In the genomic region with DNA sequence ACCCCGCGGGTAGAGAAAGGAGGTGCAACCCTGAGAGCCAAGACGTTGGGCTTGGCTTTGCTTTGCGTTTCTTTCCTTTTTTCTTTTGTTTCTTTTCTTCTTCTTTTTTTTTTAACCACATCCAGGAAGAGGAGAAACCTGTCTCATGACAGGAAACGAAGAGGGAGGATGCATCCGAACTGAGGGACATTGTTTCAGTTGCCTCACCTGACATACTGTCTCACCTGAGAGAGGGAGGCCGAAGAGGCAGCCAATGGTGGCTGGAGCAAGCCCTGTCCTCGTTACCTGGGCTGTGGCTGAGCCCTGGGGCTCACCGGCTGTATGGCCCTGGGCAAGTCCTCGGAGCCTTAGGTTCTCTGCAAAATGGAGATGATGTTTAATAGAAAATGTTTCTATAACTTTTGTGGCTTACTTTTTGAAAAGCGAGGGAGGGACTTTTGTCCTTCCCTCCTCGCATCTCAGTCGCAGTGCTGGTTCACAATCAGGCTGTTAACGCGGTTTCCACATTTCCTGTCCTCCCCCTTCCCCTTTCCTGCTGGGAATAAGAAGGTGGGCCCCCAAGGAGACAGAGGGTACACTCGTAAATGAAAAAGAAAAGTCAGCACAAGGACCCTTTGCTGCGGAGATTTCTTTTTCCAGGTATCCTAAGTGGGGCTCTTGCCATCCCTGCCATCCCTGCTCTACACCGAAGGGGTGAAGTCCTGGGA, we compare ENCODE assay signal across 8 cellular contexts. TPM values are rescaled to one million over a fixed set of nuclear protein-coding genes. Genes with fewer than 3 reads are reported as not detected.
DNase-seq lines count a peak whose midpoint lies in the region; ATAC-seq and TF ChIP-seq lines count a peak whose summit lies in the region.

No MANE protein-coding gene starts in this region.

- no peak overlapping the region for H3K14ac ChIP-seq in mesenchymal stem cell (ENCODE audit: low read length in 2 of 2)

- H3K4me3 ChIP-seq in SK-N-SH (ENCODE audit: low read depth in 2 of 2, low read length in 1 of 2), result peak overlapping the region in 1 of 2 experiments; percentile 48; a peak in 3 of 4 replicates
- peak overlapping the region; percentile 61 to 73 for H3K4me3 ChIP-seq in mesenchymal stem cell (ENCODE audit: insufficient read depth in 1 of 2, low read depth in 1 of 2, low read length in 2 of 2)
- H3K4me3 ChIP-seq in thoracic aorta, result peak overlapping the region; percentile 87

- peaks cover 17% of the 10 kb centered on the region for H3K79me1 ChIP-seq in mesenchymal stem cell (replicated peaks; ENCODE audit: low read length, poor library complexity, severe bottlenecking)

- H3K9me3 ChIP-seq in SK-N-SH, result no peaks in the 10 kb centered on the region
- H3K9me3 ChIP-seq in mesenchymal stem cell (ENCODE audit: control insufficient read depth, low read length), result no peaks in the 10 kb centered on the region
- no peaks in the 10 kb centered on the region for H3K9me3 ChIP-seq in thoracic aorta

- no peaks in the 10 kb centered on the region for H4K20me1 ChIP-seq in SK-N-SH (ENCODE audit: insufficient read depth)

- no peaks in the 10 kb centered on the region for H3K36me3 ChIP-seq in SK-N-SH (replicated peaks in 1 of 2; ENCODE audit: control insufficient read depth in 1 of 2, insufficient read depth in 2 of 2, low read length in 1 of 2)
- H3K36me3 ChIP-seq in mesenchymal stem cell (ENCODE audit: control insufficient read depth in 1 of 2, insufficient read depth in 2 of 2, low read depth in 1 of 2, low read length in 2 of 2), result no peaks in the 10 kb centered on the region
- H3K36me3 ChIP-seq in thoracic aorta, result no peaks in the 10 kb centered on the region

- H2BK5ac ChIP-seq in mesenchymal stem cell (ENCODE audit: low read depth, low read length, poor library complexity, severe bottlenecking), result peak overlapping the region; percentile 25

- H3K79me2 ChIP-seq in SK-N-SH (ENCODE audit: insufficient read depth), result peaks cover 59% of the 10 kb centered on the region

- H3K27me3 Mint-ChIP-seq in brain, result peaks cover 2% of the 10 kb centered on the region

- H4K8ac ChIP-seq in mesenchymal stem cell (ENCODE audit: low read length), result peak overlapping the region; percentile 99

- TF ChIP-seq CTCF in SK-N-SH (IDR thresholded peaks at IDR 0.05) (no peak), brain (conservative IDR thresholded peaks at IDR 0.05) (no peak), thoracic aorta (IDR thresholded peaks at IDR 0.05) (no peak), omental fat pad (IDR thresholded peaks at IDR 0.05) (no peak)

- H3K36me3 Mint-ChIP-seq in brain, result no peaks in the 10 kb centered on the region

- peak overlapping the region; percentile 91 for H2BK120ac ChIP-seq in mesenchymal stem cell (ENCODE audit: low read depth, low read length)

- H3K4me3 Mint-ChIP-seq in brain, result peak overlapping the region; percentile 83 to 91 (median 87)

- no peak for ATAC-seq in SK-N-SH treated with all-trans-retinoic acid at 6 μM for 48 hours
- peak; percentile 29 for ATAC-seq in HG02938 (IDR thresholded peaks at IDR 0.05; ENCODE audit: unreplicated experiment)
- ATAC-seq in thoracic aorta (ENCODE audit: insufficient number of reproducible peaks, low FRiP score, low read depth), result no peak
- no peak for ATAC-seq in omental fat pad (ENCODE audit: low FRiP score)

- no peaks in the 10 kb centered on the region for H3K9me2 ChIP-seq in SK-N-SH

- no peak for TF ChIP-seq EP300 in SK-N-SH (IDR thresholded peaks at IDR 0.05; ENCODE audit: borderline replicate concordance in 1 of 2, low read depth in 1 of 2, low read length in 1 of 2)

- H3K4me1 ChIP-seq in SK-N-SH (ENCODE audit: control insufficient read depth in 1 of 2, insufficient read depth in 2 of 2, low read depth in 1 of 2, low read length in 1 of 2), result peaks cover 7 to 25% of the 10 kb centered on the region in 2 experiments; a peak in 3 of 4 replicates
- peaks cover 11% of the 10 kb centered on the region for H3K4me1 ChIP-seq in mesenchymal stem cell (ENCODE audit: control insufficient read depth, insufficient read depth, low read depth, low read length)
- peaks cover 2 to 15% of the 10 kb centered on the region in 2 donors for H3K4me1 ChIP-seq in thoracic aorta (ENCODE audit: control insufficient read depth in 1 of 2, low read depth in 2 of 2)

- DNase-seq in SK-N-SH (no peak), NCI-H748 (lab: John Stamatoyannopoulos, UW; ENCODE audit: unreplicated experiment) (peak; percentile 54), mesenchymal stem cell (no peak), thoracic aorta (ENCODE audit: low spot score) (no peak), omental fat pad (ENCODE audit: low spot score) (no peak)

- H3K27me3 ChIP-seq in SK-N-SH (ENCODE audit: insufficient read depth) (no peaks in the 10 kb centered on the region), mesenchymal stem cell (ENCODE audit: control insufficient read depth in 1 of 2, insufficient read depth in 1 of 2, low read length in 2 of 2) (no peaks in the 10 kb centered on the region), thoracic aorta (replicated peaks; ENCODE audit: insufficient read depth) (no peaks in the 10 kb centered on the region)

- H2BK12ac ChIP-seq in mesenchymal stem cell (ENCODE audit: low read length in 2 of 2), result peak overlapping the region; percentile 40 to 82

- no peak for TF ChIP-seq RAD21 in SK-N-SH (IDR thresholded peaks at IDR 0.05; ENCODE audit: low read length)

- H2AK5ac ChIP-seq in mesenchymal stem cell (ENCODE audit: low read length, severe bottlenecking), result peak overlapping the region; percentile 95

- CTCF ChIA-PET in SK-N-SH (lab: Yijun Ruan, JAX), result interaction anchor here (0.9 to 1.8 kb wide), 4 partner anchors 43 to 357 kb away, joined by 3 to 6 read pairs (median 3); no protein-coding TSS in a partner anchor

- WGBS in SK-N-SH (ENCODE audit: low lambda C conversion rate), result 80% methylated on average over 18 of the region's 18 CpGs
- WGBS in mesenchymal stem cell, result 43% methylated on average over 17 of the region's 18 CpGs

- peak overlapping the region; percentile 80 for H4K91ac ChIP-seq in mesenchymal stem cell (ENCODE audit: low read length)

- H3K27ac ChIP-seq in SK-N-SH (ENCODE audit: low read depth in 2 of 2, low read length in 1 of 2), result peak overlapping the region; percentile 83 to 92
- H3K27ac ChIP-seq in mesenchymal stem cell (ENCODE audit: low read length, poor library complexity, severe bottlenecking), result peak overlapping the region; percentile 18
- peak overlapping the region; percentile 72 to 87 for H3K27ac ChIP-seq in thoracic aorta

- H3K9me3 Mint-ChIP-seq in brain, result no peaks in the 10 kb centered on the region

- H2AFZ ChIP-seq in SK-N-SH (ENCODE audit: low read depth) (no peak overlapping the region), mesenchymal stem cell (ENCODE audit: low read depth, low read length) (no peak overlapping the region)

- H3K4me1 Mint-ChIP-seq in brain, result peaks cover 49% of the 10 kb centered on the region

- H3K23ac ChIP-seq in mesenchymal stem cell (ENCODE audit: low read length in 2 of 2), result no peak overlapping the region

- H2BK15ac ChIP-seq in mesenchymal stem cell (ENCODE audit: low read depth, poor library complexity, severe bottlenecking), result peak overlapping the region; percentile 99

- H3K4me2 ChIP-seq in SK-N-SH (peak overlapping the region; percentile 75), mesenchymal stem cell (ENCODE audit: low read length, poor library complexity, severe bottlenecking) (peak overlapping the region; percentile 100)

- H3K4ac ChIP-seq in mesenchymal stem cell (ENCODE audit: low read depth in 1 of 2, low read length in 2 of 2), result peak overlapping the region; percentile 16 to 75

- peak overlapping the region; percentile 59 to 95 (median 92) for H3K27ac Mint-ChIP-seq in brain

- no peaks in the 10 kb centered on the region for H3F3A ChIP-seq in SK-N-SH (replicated peaks; ENCODE audit: insufficient read depth)

- POLR2A ChIA-PET in SK-N-SH (lab: Yijun Ruan, JAX), result interaction anchor here (0.5 to 2.6 kb wide), 7 partner anchors 9 to 357 kb away, joined by 3 to 24 read pairs (median 4); a partner anchor contains a TSS

- H3K9ac ChIP-seq in SK-N-SH (peak overlapping the region; percentile 84), mesenchymal stem cell (ENCODE audit: low read length) (peak overlapping the region; percentile 92)

- peak overlapping the region; percentile 56 to 93 for H3K18ac ChIP-seq in mesenchymal stem cell (ENCODE audit: low read depth in 1 of 2, low read length in 2 of 2)

TF ChIP-seq in SK-N-SH, 30 proteins besides CTCF, POLR2A, EP300 and RAD21 (continues in another document):
- no peak for TF ChIP-seq TEAD4 (IDR thresholded peaks at IDR 0.05; ENCODE audit: borderline replicate concordance, insufficient read depth)
- no peak for TF ChIP-seq SIN3A (IDR thresholded peaks at IDR 0.05; ENCODE audit: borderline replicate concordance, low read depth, low read length)
- TF ChIP-seq TAF1 (IDR thresholded peaks at IDR 0.05; ENCODE audit: borderline replicate concordance, low read depth, low read length), result no peak
- TF ChIP-seq, protein P1, sequence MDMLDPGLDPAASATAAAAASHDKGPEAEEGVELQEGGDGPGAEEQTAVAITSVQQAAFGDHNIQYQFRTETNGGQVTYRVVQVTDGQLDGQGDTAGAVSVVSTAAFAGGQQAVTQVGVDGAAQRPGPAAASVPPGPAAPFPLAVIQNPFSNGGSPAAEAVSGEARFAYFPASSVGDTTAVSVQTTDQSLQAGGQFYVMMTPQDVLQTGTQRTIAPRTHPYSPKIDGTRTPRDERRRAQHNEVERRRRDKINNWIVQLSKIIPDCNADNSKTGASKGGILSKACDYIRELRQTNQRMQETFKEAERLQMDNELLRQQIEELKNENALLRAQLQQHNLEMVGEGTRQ (IDR thresholded peaks at IDR 0.05; ENCODE audit: borderline replicate concordance, low read depth, low read length), result no peak

TF ChIP-seq in SK-N-SH treated with all-trans-retinoic acid at 6 μM for 48 hours, 23 proteins besides CTCF, POLR2A, EP300 and RAD21 (continues in another document):
- TF ChIP-seq GLIS3 (CRISPR knock-in tag; IDR thresholded peaks at IDR 0.05) (no peak), RARB (CRISPR knock-in tag; IDR thresholded peaks at IDR 0.05) (no peak), BACH2 (CRISPR knock-in tag; IDR thresholded peaks at IDR 0.05; ENCODE audit: borderline replicate concordance) (no peak), ZNF565 (CRISPR knock-in tag; conservative IDR thresholded peaks at IDR 0.05; ENCODE audit: low read depth) (no peak), ZFP3 (CRISPR knock-in tag; IDR thresholded peaks at IDR 0.05) (no peak)

RNA-seq across cellular contexts. Expression of a gene that starts 29.4 kb away (rescaled TPM):
- polyA plus RNA-seq in SK-N-SH (2012; rRNA removed) (4.4 and 7.7 TPM in 2 replicates), brain (ENCODE audit: insufficient read depth, low read depth, low replicate concordance) (3.9 TPM)
- 4.0 and 4.8 TPM in 2 replicates for polyA plus RNA-seq in SK-N-SH (2012; cell fraction: cytosol; rRNA removed)
- polyA plus RNA-seq in SK-N-SH (2012; cell fraction: nucleus; rRNA removed), result 6.0 and 7.0 TPM in 2 replicates
- polyA plus RNA-seq in mesenchymal stem cell (2013, experiment 1 of 2), result 6.4 TPM
- 6.3 TPM for polyA plus RNA-seq in mesenchymal stem cell (2013, experiment 2 of 2)
- total RNA-seq in thoracic aorta (10 to 100 TPM; 20.8 to 33.6 TPM), omental fat pad (10 to 100 TPM; 14.4 to 61.2 (median 36.6) TPM)

Comparison
In these comparisons a context has a peak if more than half of its experiments do, and no peak if none do; other contexts are left out.
1. H3K27ac ChIP-seq: peak in every context shown above with its lines; median percentile 88 in SK-N-SH; 80 in thoracic aorta; 18 in mesenchymal stem cell.